In the genomic region with DNA sequence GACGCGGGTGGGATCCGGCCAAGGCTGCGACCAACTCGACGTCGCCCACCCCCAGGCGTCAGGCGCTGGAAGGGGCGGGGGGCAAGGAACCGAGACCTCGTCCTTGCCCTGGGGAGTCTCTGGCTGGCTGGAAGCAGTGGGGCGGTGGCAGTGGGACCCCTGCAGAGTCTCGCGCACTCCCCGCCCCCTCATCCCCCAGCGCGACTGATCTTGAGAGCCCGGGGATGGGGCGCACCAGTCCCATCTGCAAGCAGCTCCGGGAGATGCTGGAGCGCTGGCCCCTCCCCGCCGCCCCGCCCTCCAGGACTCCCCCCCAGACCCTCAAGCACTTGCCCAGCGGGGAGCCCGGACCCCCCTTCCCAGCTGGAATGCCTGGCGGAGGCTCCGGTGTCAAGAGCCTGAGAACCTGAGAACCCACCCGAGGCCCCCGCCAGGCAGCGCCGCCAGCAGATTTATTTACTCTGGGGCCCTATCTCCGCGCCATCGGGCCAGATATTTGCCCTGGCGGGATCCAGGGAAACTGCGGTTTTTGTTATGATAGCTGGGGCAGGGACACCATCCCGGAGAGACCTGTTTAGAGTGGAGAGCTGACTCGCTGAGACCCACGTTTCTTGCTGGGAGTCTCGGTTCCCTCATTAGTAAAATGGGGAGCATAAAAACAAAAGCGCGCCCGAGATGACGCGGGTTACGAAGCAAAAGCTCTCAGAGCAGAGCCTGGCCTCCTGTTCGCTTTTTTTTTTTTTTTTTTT, we compare ENCODE assay signal across 8 cellular contexts. TPM values are rescaled to one million over a fixed set of nuclear protein-coding genes. Genes with fewer than 3 reads are reported as not detected.
DNase-seq lines count a peak whose midpoint lies in the region; ATAC-seq and FAIRE-seq lines count a peak whose summit lies in the region.

No MANE protein-coding gene starts in this region.

- peak overlapping the region; percentile 56 for H3K4me2 ChIP-seq in trophoblast cell (ENCODE audit: low read length)

- WGBS in trophoblast cell (ENCODE audit: extremely low coverage, insufficient coverage, insufficient read length): no CpG with 5 or more reads among the region's 49 CpGs

- no peak overlapping the region for H3K4me3 ChIP-seq in trophoblast cell (ENCODE audit: low read depth, low read length)

- H3K9me3 ChIP-seq in trophoblast cell (ENCODE audit: insufficient read depth, low read depth, low read length): peaks cover 6% of the 10 kb centered on the region

- no peak for ATAC-seq in HG03045 (IDR thresholded peaks at IDR 0.05; ENCODE audit: unreplicated experiment)
- ATAC-seq in GM18861 (IDR thresholded peaks at IDR 0.05; ENCODE audit: unreplicated experiment): no peak

- peaks cover 0 to 4% of the 10 kb centered on the region in 2 experiments for H3K4me1 ChIP-seq in trophoblast cell (ENCODE audit: control insufficient read depth in 1 of 2, insufficient read depth in 2 of 2, low read length in 2 of 2)

- H2BK12ac ChIP-seq in trophoblast cell (ENCODE audit: low read length): no peak overlapping the region

- DNase-seq in EL (peak; percentile 33), NCI-H2171 treated with DMSO at 0.1 percent for 48 hours (lab: John Stamatoyannopoulos, UW) (peak; percentile 95), dermis blood vessel endothelial cell (peak; percentile 22), trophoblast cell (peak; percentile 65 to 81), GM19239 (ENCODE audit: insufficient read length, low spot score) (no peak), globus pallidus (ENCODE audit: low spot score) (no peak)

- no peak overlapping the region for H3K23ac ChIP-seq in trophoblast cell (ENCODE audit: low read length)

- peak overlapping the region; percentile 21 for H2BK5ac ChIP-seq in trophoblast cell (ENCODE audit: low read depth, low read length, poor library complexity)

- H3K79me1 ChIP-seq in trophoblast cell (ENCODE audit: low read length): peaks cover 2% of the 10 kb centered on the region

- H4K12ac ChIP-seq in trophoblast cell (ENCODE audit: low read depth, low read length): no peak overlapping the region

- peak overlapping the region; percentile 16 for H3K27ac ChIP-seq in trophoblast cell (ENCODE audit: low read depth, low read length)

- H3K4ac ChIP-seq in trophoblast cell (ENCODE audit: low read depth, low read length): no peak overlapping the region

- H3K14ac ChIP-seq in trophoblast cell (ENCODE audit: low read length): peak overlapping the region; percentile 16

- H3K79me2 ChIP-seq in trophoblast cell (ENCODE audit: control insufficient read depth, insufficient read depth, low read length, poor library complexity): no peaks in the 10 kb centered on the region

- no peak overlapping the region for H3K18ac ChIP-seq in trophoblast cell (ENCODE audit: low read length)

- H4K91ac ChIP-seq in trophoblast cell (ENCODE audit: low read depth, low read length): peak overlapping the region; percentile 50

- peaks cover 2% of the 10 kb centered on the region for H3K27me3 ChIP-seq in trophoblast cell (ENCODE audit: insufficient read depth, low read length)

- no peak for FAIRE-seq in GM19239 (lab: Jason Lieb, UNC)

- no peak overlapping the region for H2AFZ ChIP-seq in trophoblast cell (ENCODE audit: insufficient read depth, low read length, poor library complexity)

- H3K9ac ChIP-seq in trophoblast cell (ENCODE audit: low read length): no peak overlapping the region

- H2BK120ac ChIP-seq in trophoblast cell (ENCODE audit: insufficient read depth, low read length, poor library complexity): peak overlapping the region; percentile 70

- H4K8ac ChIP-seq in trophoblast cell (ENCODE audit: low read depth, low read length): peak overlapping the region; percentile 2

- H2AK5ac ChIP-seq in trophoblast cell (ENCODE audit: low read length): no peak overlapping the region

- no peaks in the 10 kb centered on the region for H3K36me3 ChIP-seq in trophoblast cell (ENCODE audit: control insufficient read depth in 1 of 2, insufficient read depth in 2 of 2, low read length in 2 of 2)

RNA-seq across cellular contexts. Expression of a gene that starts 1.2 kb away (rescaled TPM):
- not detected in 2 replicates for total RNA-seq in dermis blood vessel endothelial cell
- 2.8 and 3.0 TPM in 2 replicates for polyA plus RNA-seq in trophoblast cell (2013)

RNA-seq across cellular contexts. Expression of a gene that starts 15.4 kb away (rescaled TPM):
- 16.0 and 20.5 TPM in 2 replicates for total RNA-seq in dermis blood vessel endothelial cell
- polyA plus RNA-seq in trophoblast cell (2013): 15.9 and 16.3 TPM in 2 replicates

RNA-seq across cellular contexts. Expression of a gene that starts 43.8 kb away (rescaled TPM):
- total RNA-seq in dermis blood vessel endothelial cell: 26.2 and 34.8 TPM in 2 replicates
- 25.6 and 26.3 TPM in 2 replicates for polyA plus RNA-seq in trophoblast cell (2013)

Comparison
In these comparisons a context has a peak if more than half of its experiments do, and no peak if none do; other contexts are left out.
1. DNase-seq: peak in EL (single experiment), NCI-H2171 treated with DMSO at 0.1 percent for 48 hours (single experiment), dermis blood vessel endothelial cell (single experiment) and trophoblast cell (2 of 2); none in GM19239 (single experiment) and globus pallidus (single experiment).